Comparison of ENCODE assay signal across 8 cellular contexts in genomic region chr2:234289789-234290188, GRCh38.
DNase-seq lines count a peak whose midpoint lies in the region; ATAC-seq lines count a peak whose summit lies in the region.

No MANE protein-coding gene starts in this region.

- ATAC-seq in GM18868 (IDR thresholded peaks at IDR 0.05; ENCODE audit: unreplicated experiment) (no peak), GM21723 (IDR thresholded peaks at IDR 0.05; ENCODE audit: unreplicated experiment) (no peak)

- H3K4me1 Mint-ChIP-seq in IgD-negative memory B cell: peaks cover 24 to 36% (median 32%) of the 10 kb centered on the region in 3 donors
- H3K4me1 Mint-ChIP-seq in activated T-cell treated with anti-CD3 and anti-CD28 coated beads, Interleukin-2, amount 50 U/mL, for 24 hours (ENCODE audit: low read depth): peaks cover 84% of the 10 kb centered on the region

- H3K9me3 Mint-ChIP-seq in IgD-negative memory B cell: peaks cover 3 to 7% (median 6%) of the 10 kb centered on the region in 3 donors
- no peaks in the 10 kb centered on the region for H3K9me3 Mint-ChIP-seq in activated T-cell treated with anti-CD3 and anti-CD28 coated beads, Interleukin-2, amount 50 U/mL, for 24 hours

- DNase-seq in A172 (ENCODE audit: low spot score): peak; percentile 76
- DNase-seq in activated T-cell treated with anti-CD3 and anti-CD28 coated beads, Interleukin-2, amount 50 U/mL, for 24 hours: peak; percentile 69
- peak; percentile 72 for DNase-seq in hepatic stellate cell (ENCODE audit: low spot score)
- DNase-seq in iPS-NIHi11 (ENCODE audit: low spot score): no peak
- DNase-seq in NCI-H128 (lab: John Stamatoyannopoulos, UW; ENCODE audit: unreplicated experiment): no peak

- H3K27me3 Mint-ChIP-seq in IgD-negative memory B cell: peaks cover 9% of the 10 kb centered on the region
- no peaks in the 10 kb centered on the region for H3K27me3 Mint-ChIP-seq in activated T-cell treated with anti-CD3 and anti-CD28 coated beads, Interleukin-2, amount 50 U/mL, for 24 hours

- no peaks in the 10 kb centered on the region for H3K36me3 Mint-ChIP-seq in IgD-negative memory B cell
- no peaks in the 10 kb centered on the region for H3K36me3 Mint-ChIP-seq in activated T-cell treated with anti-CD3 and anti-CD28 coated beads, Interleukin-2, amount 50 U/mL, for 24 hours (ENCODE audit: low read depth)

- H3K4me3 Mint-ChIP-seq in IgD-negative memory B cell: peak overlapping the region in 1 of 4 donors; percentile 81
- peak overlapping the region; percentile 44 for H3K4me3 Mint-ChIP-seq in activated T-cell treated with anti-CD3 and anti-CD28 coated beads, Interleukin-2, amount 50 U/mL, for 24 hours

- H3K27ac Mint-ChIP-seq in IgD-negative memory B cell: peak overlapping the region in 2 of 3 donors; percentile 69 to 97
- H3K27ac Mint-ChIP-seq in activated T-cell treated with anti-CD3 and anti-CD28 coated beads, Interleukin-2, amount 50 U/mL, for 24 hours: peak overlapping the region; percentile 97

Comparison
In these comparisons a context has a peak if more than half of its experiments do, and no peak if none do; other contexts are left out.
1. DNase-seq: peak in A172 (single experiment), activated T-cell treated with anti-CD3 and anti-CD28 coated beads, Interleukin-2, amount 50 U/mL, for 24 hours (single experiment) and hepatic stellate cell (single experiment); none in iPS-NIHi11 (single experiment) and NCI-H128 (single experiment).